In genomic region chr6:42380208-42380979, GRCh38 we compare ENCODE assay signal across 19 cellular contexts.
DNase-seq lines count a peak whose midpoint lies in the region; ATAC-seq, FAIRE-seq and TF ChIP-seq lines count a peak whose summit lies in the region.
"Had no signal": no experiment of that assay in that cellular context is flagged by ENCODE, and none has a peak within 500 bp of the region (broad histone marks: within the 10 kb centered on the region; RNA-seq: fewer than 3 reads in every experiment).

No MANE protein-coding gene starts in this region.

- no peak overlapping the region for H2AFZ ChIP-seq in Karpas-422 (ENCODE audit: low read length)
- H2AFZ ChIP-seq: parathyroid adenoma had no signal

- FAIRE-seq in kidney (lab: Jason Lieb, UNC), result no peak
- FAIRE-seq: keratinocyte, TTC549 had no signal

- H3K9me2 ChIP-seq in Karpas-422 (replicated peaks; ENCODE audit: insufficient read depth, low read length), result no peaks in the 10 kb centered on the region

- H3K4me2 ChIP-seq in Karpas-422 (ENCODE audit: low read depth, low read length, poor library complexity, severe bottlenecking), result no peak overlapping the region

- H3K27me3 ChIP-seq in Karpas-422 (ENCODE audit: low read length), result no peaks in the 10 kb centered on the region

- H3K4me1 ChIP-seq in Karpas-422 (ENCODE audit: low read length), result peaks cover 83% of the 10 kb centered on the region
- H3K4me1 ChIP-seq in mucosa of descending colon (ENCODE audit: low read depth), result no peaks in the 10 kb centered on the region
- peaks cover 0 to 3% of the 10 kb centered on the region in 2 donors for H3K4me1 ChIP-seq in kidney (ENCODE audit: control insufficient read depth in 1 of 2, insufficient read depth in 1 of 2, low read depth in 1 of 2, low read length in 2 of 2)

- no peaks in the 10 kb centered on the region for H4K20me1 ChIP-seq in Karpas-422 (ENCODE audit: insufficient read depth, low read depth, low read length)

- H3K79me2 ChIP-seq in Karpas-422 (ENCODE audit: low read length), result peaks cover 96% of the 10 kb centered on the region

- no peak overlapping the region for H3K4me3 ChIP-seq in Karpas-422 (ENCODE audit: low read length)
- H3K4me3 ChIP-seq in mucosa of descending colon, result no peak overlapping the region
- H3K4me3 ChIP-seq in kidney (ENCODE audit: low read length in 2 of 2), result no peak overlapping the region

- DNase-seq in T-helper 1 cell (no peak), Karpas-422 (no peak), mucosa of descending colon (no peak), SW480 (ENCODE audit: low spot score) (no peak), kidney (no peak), amniotic stem cell (lab: John Stamatoyannopoulos, UW) (no peak)
- no peak for DNase-seq in activated T-helper 2 cell treated with anti-CD3 and anti-CD28 coated beads, Interferon-gamma antibody, Interleukin-2, Interleukin-4, amounts not matched to agents 10 μg/mL and 5 μg/mL and 100 μg/mL, durations not matched to agents 14 hours and 24 hours and 36 hours (ENCODE audit: low spot score)
- DNase-seq: activated naive CD4-positive, alpha-beta T cell treated with anti-CD3 and anti-CD28 coated beads, Interleukin-2, amount 50 U/mL, for 16 hours; central memory CD4-positive, alpha-beta T cell; DND-41; NCI-H2029 treated with DMSO at 0.1 percent for 48 hours; NCI-H526 treated with DMSO at 0.1 percent for 48 hours; OCI-M1 had no signal

- peak; percentile 67 for ATAC-seq in mucosa of descending colon

- intact Hi-C loops in activated T-helper 2 cell treated with anti-CD3 and anti-CD28 coated beads, Interferon-gamma antibody, Interleukin-2, Interleukin-4, amounts not matched to agents 10 μg/mL and 5 μg/mL and 100 μg/mL, durations not matched to agents 14 hours and 24 hours and 36 hours (cut with micrococcal nuclease), result loop anchor here (5.0 kb wide), 1 partner anchor 167 kb away; no protein-coding TSS in a partner anchor
- intact Hi-C loops in mucosa of descending colon (cut with DNase I, micrococcal nuclease), result no loop called here
- intact Hi-C loops in kidney (cut with DNase I), result no loop called here

- H3K27ac ChIP-seq in Karpas-422 (ENCODE audit: low read length), result peak overlapping the region; percentile 30
- H3K27ac ChIP-seq in kidney (ENCODE audit: low read depth in 2 of 2, low read length in 2 of 2), result no peak overlapping the region
- H3K27ac ChIP-seq: 22Rv1, C4-2B, parathyroid adenoma had no signal

- peaks cover 49% of the 10 kb centered on the region for H3K4me1 Mint-ChIP-seq in T-helper 1 cell treated with Interleukin-12 subunit alpha and Interleukin-12 subunit beta and Interleukin-4 antibody, amounts not matched to agents 30 μg/mL and 1 μg/mL, for 36 hours (ENCODE audit: low read depth)
- H3K4me1 Mint-ChIP-seq in activated T-helper 2 cell treated with anti-CD3 and anti-CD28 coated beads, Interferon-gamma antibody, Interleukin-2, Interleukin-4, amounts not matched to agents 10 μg/mL and 5 μg/mL and 100 μg/mL, durations not matched to agents 14 hours and 24 hours and 36 hours (ENCODE audit: low read depth), result peaks cover 70% of the 10 kb centered on the region

- no peaks in the 10 kb centered on the region for H3K9me3 Mint-ChIP-seq in T-helper 1 cell treated with Interleukin-12 subunit alpha and Interleukin-12 subunit beta and Interleukin-4 antibody, amounts not matched to agents 30 μg/mL and 1 μg/mL, for 36 hours
- H3K9me3 Mint-ChIP-seq in activated T-helper 2 cell treated with anti-CD3 and anti-CD28 coated beads, Interferon-gamma antibody, Interleukin-2, Interleukin-4, amounts not matched to agents 10 μg/mL and 5 μg/mL and 100 μg/mL, durations not matched to agents 14 hours and 24 hours and 36 hours, result no peaks in the 10 kb centered on the region

- H3K4me3 Mint-ChIP-seq in T-helper 1 cell treated with Interleukin-12 subunit alpha and Interleukin-12 subunit beta and Interleukin-4 antibody, amounts not matched to agents 30 μg/mL and 1 μg/mL, for 36 hours, result no peak overlapping the region
- H3K4me3 Mint-ChIP-seq in activated T-helper 2 cell treated with anti-CD3 and anti-CD28 coated beads, Interferon-gamma antibody, Interleukin-2, Interleukin-4, amounts not matched to agents 10 μg/mL and 5 μg/mL and 100 μg/mL, durations not matched to agents 14 hours and 24 hours and 36 hours (ENCODE audit: low read depth), result no peak overlapping the region

- H3K36me3 ChIP-seq in Karpas-422 (ENCODE audit: insufficient read depth, low read length) (peaks cover 6% of the 10 kb centered on the region; the same call in 1 of the 2 replicates), mucosa of descending colon (ENCODE audit: low read depth) (no peaks in the 10 kb centered on the region), kidney (ENCODE audit: control insufficient read depth in 1 of 2, insufficient read depth in 2 of 2, low read length in 2 of 2) (no peaks in the 10 kb centered on the region)

- TF ChIP-seq CTCF in mucosa of descending colon (IDR thresholded peaks at IDR 0.05) (no peak), kidney (IDR thresholded peaks at IDR 0.05; ENCODE audit: borderline replicate concordance, extremely low read depth, insufficient read depth) (no peak)

- H3K9ac ChIP-seq in Karpas-422 (ENCODE audit: low read length) (no peak overlapping the region), kidney (ENCODE audit: low read length in 2 of 2) (no peak overlapping the region)
- H3K9ac ChIP-seq: parathyroid adenoma had no signal

- H3K9me3 ChIP-seq in Karpas-422 (ENCODE audit: low read length) (no peaks in the 10 kb centered on the region), mucosa of descending colon (no peaks in the 10 kb centered on the region), kidney (ENCODE audit: control insufficient read depth in 1 of 2, low read length in 2 of 2) (no peaks in the 10 kb centered on the region)

- H3K27ac Mint-ChIP-seq in T-helper 1 cell treated with Interleukin-12 subunit alpha and Interleukin-12 subunit beta and Interleukin-4 antibody, amounts not matched to agents 30 μg/mL and 1 μg/mL, for 36 hours, result peak overlapping the region; percentile 47
- peak overlapping the region; percentile 19 for H3K27ac Mint-ChIP-seq in activated T-helper 2 cell treated with anti-CD3 and anti-CD28 coated beads, Interferon-gamma antibody, Interleukin-2, Interleukin-4, amounts not matched to agents 10 μg/mL and 5 μg/mL and 100 μg/mL, durations not matched to agents 14 hours and 24 hours and 36 hours

- H3K36me3 Mint-ChIP-seq in T-helper 1 cell treated with Interleukin-12 subunit alpha and Interleukin-12 subunit beta and Interleukin-4 antibody, amounts not matched to agents 30 μg/mL and 1 μg/mL, for 36 hours (ENCODE audit: low read depth), result peaks cover 28% of the 10 kb centered on the region
- peaks cover 16% of the 10 kb centered on the region for H3K36me3 Mint-ChIP-seq in activated T-helper 2 cell treated with anti-CD3 and anti-CD28 coated beads, Interferon-gamma antibody, Interleukin-2, Interleukin-4, amounts not matched to agents 10 μg/mL and 5 μg/mL and 100 μg/mL, durations not matched to agents 14 hours and 24 hours and 36 hours (ENCODE audit: low read depth)

- H3K27me3 Mint-ChIP-seq in T-helper 1 cell treated with Interleukin-12 subunit alpha and Interleukin-12 subunit beta and Interleukin-4 antibody, amounts not matched to agents 30 μg/mL and 1 μg/mL, for 36 hours (ENCODE audit: low read depth), result no peaks in the 10 kb centered on the region
- H3K27me3 Mint-ChIP-seq in activated T-helper 2 cell treated with anti-CD3 and anti-CD28 coated beads, Interferon-gamma antibody, Interleukin-2, Interleukin-4, amounts not matched to agents 10 μg/mL and 5 μg/mL and 100 μg/mL, durations not matched to agents 14 hours and 24 hours and 36 hours (ENCODE audit: low read depth), result no peaks in the 10 kb centered on the region
